ENCODE assay signal across 8 cellular contexts in genomic region chr10:50470345-50470744, GRCh38.
DNase-seq lines count a peak whose midpoint lies in the region; ATAC-seq and TF ChIP-seq lines count a peak whose summit lies in the region.

No MANE protein-coding gene starts in this region.

- H2BK12ac ChIP-seq in trophoblast cell (ENCODE audit: low read length), result no peak overlapping the region

- no peak overlapping the region for H2BK5ac ChIP-seq in trophoblast cell (ENCODE audit: low read depth, low read length, poor library complexity)

- ATAC-seq in GM21423 (IDR thresholded peaks at IDR 0.05; ENCODE audit: unreplicated experiment), result peak; percentile 64
- ATAC-seq in HG03521 (IDR thresholded peaks at IDR 0.05; ENCODE audit: unreplicated experiment), result no peak

- H3K9me3 ChIP-seq in iPS-15b (ENCODE audit: control insufficient read depth, insufficient read depth, low read length), result no peaks in the 10 kb centered on the region
- H3K9me3 ChIP-seq in trophoblast cell (ENCODE audit: insufficient read depth, low read depth, low read length), result no peaks in the 10 kb centered on the region

- H3K27me3 ChIP-seq in iPS-15b (ENCODE audit: control insufficient read depth, insufficient read depth, low read length), result no peaks in the 10 kb centered on the region
- H3K27me3 ChIP-seq in trophoblast cell (ENCODE audit: insufficient read depth, low read length), result no peaks in the 10 kb centered on the region

- no peak overlapping the region for H2AK5ac ChIP-seq in trophoblast cell (ENCODE audit: low read length)

- H3K14ac ChIP-seq in trophoblast cell (ENCODE audit: low read length), result no peak overlapping the region

- TF ChIP-seq CTCF in CD14-positive monocyte (IDR thresholded peaks at IDR 0.05), result no peak

- no peaks in the 10 kb centered on the region for H3K79me1 ChIP-seq in trophoblast cell (ENCODE audit: low read length)

- no peaks in the 10 kb centered on the region for H3K79me2 ChIP-seq in trophoblast cell (ENCODE audit: control insufficient read depth, insufficient read depth, low read length, poor library complexity)

- H3K27me3 Mint-ChIP-seq in CD14-positive monocyte (ENCODE audit: low read depth in 3 of 3), result peaks cover 0 to 2% (median 1%) of the 10 kb centered on the region in 3 donors

- H3K36me3 Mint-ChIP-seq in CD14-positive monocyte, result peaks cover under 1 to 6% of the 10 kb centered on the region in 2 donors

- peak overlapping the region; percentile 66 for H3K9ac ChIP-seq in iPS-15b (ENCODE audit: low read depth, low read length)
- H3K9ac ChIP-seq in trophoblast cell (ENCODE audit: low read length), result no peak overlapping the region

- H2AFZ ChIP-seq in trophoblast cell (ENCODE audit: insufficient read depth, low read length, poor library complexity), result no peak overlapping the region

- intact Hi-C loops in CD14-positive monocyte (cut with micrococcal nuclease), result no loop called here

- DNase-seq in EH (ENCODE audit: low read depth) (peak; percentile 28), HT-29 (ENCODE audit: low spot score) (peak; percentile 3), CD14-positive monocyte (ENCODE audit: low spot score) (no peak), NCI-H1092 treated with DMSO at 0.1 percent for 48 hours (lab: John Stamatoyannopoulos, UW) (no peak), trophoblast cell (no peak)

- H3K36me3 ChIP-seq in iPS-15b (ENCODE audit: control insufficient read depth, insufficient read depth, low read length), result no peaks in the 10 kb centered on the region
- no peaks in the 10 kb centered on the region for H3K36me3 ChIP-seq in trophoblast cell (ENCODE audit: control insufficient read depth in 1 of 2, insufficient read depth in 2 of 2, low read length in 2 of 2)

- H3K4me1 Mint-ChIP-seq in CD14-positive monocyte, result peaks cover 43% of the 10 kb centered on the region

- H3K23ac ChIP-seq in trophoblast cell (ENCODE audit: low read length), result no peak overlapping the region

- no peak overlapping the region for H3K18ac ChIP-seq in trophoblast cell (ENCODE audit: low read length)

- H3K4ac ChIP-seq in trophoblast cell (ENCODE audit: low read depth, low read length), result no peak overlapping the region

- no peak overlapping the region for H3K4me2 ChIP-seq in trophoblast cell (ENCODE audit: low read length)

- H3K27ac ChIP-seq in trophoblast cell (ENCODE audit: low read depth, low read length), result no peak overlapping the region

- peak overlapping the region in 2 of 7 donors; percentile 40 to 48 for H3K27ac Mint-ChIP-seq in CD14-positive monocyte

- H2BK120ac ChIP-seq in trophoblast cell (ENCODE audit: insufficient read depth, low read length, poor library complexity), result no peak overlapping the region

- H4K91ac ChIP-seq in trophoblast cell (ENCODE audit: low read depth, low read length), result no peak overlapping the region

- H3K4me3 ChIP-seq in iPS-15b (ENCODE audit: low read depth, low read length) (no peak overlapping the region), trophoblast cell (ENCODE audit: low read depth, low read length) (no peak overlapping the region)

- no peak overlapping the region for H4K12ac ChIP-seq in trophoblast cell (ENCODE audit: low read depth, low read length)

- H3K9me3 Mint-ChIP-seq in CD14-positive monocyte, result peaks cover 0 to 2% (median 0%) of the 10 kb centered on the region in 7 donors

- H4K8ac ChIP-seq in trophoblast cell (ENCODE audit: low read depth, low read length), result no peak overlapping the region

- H3K4me1 ChIP-seq in iPS-15b (ENCODE audit: control insufficient read depth, insufficient read depth, low read length) (peaks cover 23% of the 10 kb centered on the region), trophoblast cell (ENCODE audit: control insufficient read depth in 1 of 2, insufficient read depth in 2 of 2, low read length in 2 of 2) (no peaks in the 10 kb centered on the region)

- no peak overlapping the region for H3K4me3 Mint-ChIP-seq in CD14-positive monocyte

Comparison
In these comparisons a context has a peak if more than half of its experiments do, and no peak if none do; other contexts are left out.
1. DNase-seq: peak in EH (single experiment) and HT-29 (single experiment); none in CD14-positive monocyte (single experiment), NCI-H1092 treated with DMSO at 0.1 percent for 48 hours (single experiment) and trophoblast cell (0 of 2).